In genomic region chr7:71429116-71429515, GRCh38 we compare ENCODE assay signal across 16 cellular contexts.
DNase-seq lines count a peak whose midpoint lies in the region; ATAC-seq and TF ChIP-seq lines count a peak whose summit lies in the region.
"Had no signal": no experiment of that assay in that cellular context is flagged by ENCODE, and none has a peak within 500 bp of the region (broad histone marks: within the 10 kb centered on the region; RNA-seq: fewer than 3 reads in every experiment).

No MANE protein-coding gene starts in this region.

- H3K4me1 ChIP-seq in endodermal cell (ENCODE audit: control insufficient read depth, insufficient read depth, low read length) (no peaks in the 10 kb centered on the region), mesodermal cell (ENCODE audit: control insufficient read depth, insufficient read depth, low read length, poor library complexity, severe bottlenecking) (no peaks in the 10 kb centered on the region)

- H3K4me3 ChIP-seq in endodermal cell (ENCODE audit: low read length) (no peak overlapping the region), mesodermal cell (ENCODE audit: extremely low read depth, insufficient read depth, low read length, poor library complexity, severe bottlenecking) (no peak overlapping the region)
- H3K4me3 ChIP-seq: BLaER1 treated with 17β-estradiol and CSF1 and Interleukin-3, amounts not matched to agents 10 nM and 100 nM had no signal

- H3K27me3 Mint-ChIP-seq in WTC11 (ENCODE audit: low read depth) = no peaks in the 10 kb centered on the region
- no peaks in the 10 kb centered on the region for H3K27me3 Mint-ChIP-seq in endodermal cell (ENCODE audit: insufficient read depth)
- H3K27me3 Mint-ChIP-seq: CD4-positive, alpha-beta T cell had no signal

- no peak overlapping the region for H3K9ac ChIP-seq in endodermal cell (ENCODE audit: extremely low read depth, low read length, poor library complexity, severe bottlenecking)
- H3K9ac ChIP-seq: BLaER1 treated with 17β-estradiol and CSF1 and Interleukin-3, amounts not matched to agents 10 nM and 100 nM had no signal

- peaks cover 25% of the 10 kb centered on the region for H3K4me1 Mint-ChIP-seq in WTC11
- peaks cover 21% of the 10 kb centered on the region for H3K4me1 Mint-ChIP-seq in endodermal cell

- WGBS in endodermal cell (ENCODE audit: insufficient coverage in 1 of 2, insufficient read length in 1 of 2), 2 experiments = 80 to 96% methylated on average over 1 to 2 of the region's 2 CpGs
- 64 to 70% methylated on average over 1 of the region's 2 CpGs for WGBS in mesodermal cell (ENCODE audit: insufficient coverage in 2 of 2), 2 experiments

- 0 out of 2 replicates have a peak overlapping the region, but pooled peaks have one; percentile 13 for H3K27ac Mint-ChIP-seq in WTC11
- no peak overlapping the region for H3K27ac Mint-ChIP-seq in endodermal cell
- H3K27ac Mint-ChIP-seq: CD4-positive, alpha-beta T cell; HFFc6 had no signal

- ATAC-seq in WTC11 (no peak), GM21423 (IDR thresholded peaks at IDR 0.05; ENCODE audit: unreplicated experiment) (no peak), GM19023 (IDR thresholded peaks at IDR 0.05; ENCODE audit: unreplicated experiment) (no peak), HG03442 (IDR thresholded peaks at IDR 0.05; ENCODE audit: unreplicated experiment) (no peak)

- CTCF ChIA-PET in WTC11 (lab: Charles Lee) = no interaction called here

- H3K27me3 ChIP-seq in endodermal cell (ENCODE audit: control insufficient read depth, insufficient read depth, low read length, poor library complexity, severe bottlenecking) = no peaks in the 10 kb centered on the region
- H3K27me3 ChIP-seq: BLaER1 treated with 17β-estradiol and CSF1 and Interleukin-3, amounts not matched to agents 10 nM and 100 nM had no signal

- no peak for DNase-seq in WTC11 (ENCODE audit: low spot score)
- no peak for DNase-seq in endodermal cell
- DNase-seq in NCI-H146 (lab: John Stamatoyannopoulos, UW) = no peak
- DNase-seq: ACHN; Calu3; CD4-positive, alpha-beta T cell; DMS 273 treated with DMSO at 0.1 percent for 48 hours; HCEC 1CT; HFFc6; IMR-90; KBM-7 had no signal

- H3K9me3 Mint-ChIP-seq in WTC11 (no peaks in the 10 kb centered on the region), endodermal cell (peaks cover 5% of the 10 kb centered on the region)

- H3K36me3 Mint-ChIP-seq in WTC11 (peaks cover 76% of the 10 kb centered on the region), endodermal cell (ENCODE audit: low read depth) (peaks cover 79% of the 10 kb centered on the region)

- H3K9me3 ChIP-seq in endodermal cell (ENCODE audit: control insufficient read depth, low read length) = peaks cover 15% of the 10 kb centered on the region
- H3K9me3 ChIP-seq in mesodermal cell (ENCODE audit: control insufficient read depth, low read length) = no peaks in the 10 kb centered on the region
- H3K9me3 ChIP-seq: BLaER1 treated with 17β-estradiol and CSF1 and Interleukin-3, amounts not matched to agents 10 nM and 100 nM had no signal

- peak overlapping the region; percentile 74 for H3K27ac ChIP-seq in endodermal cell (ENCODE audit: low read depth, low read length)
- H3K27ac ChIP-seq in mesodermal cell (ENCODE audit: low read depth, low read length, severe bottlenecking) = peak overlapping the region; percentile 64
- H3K27ac ChIP-seq: BLaER1 treated with 17β-estradiol and CSF1 and Interleukin-3, amounts not matched to agents 10 nM and 100 nM had no signal

- no peak for TF ChIP-seq CTCF in WTC11 (IDR thresholded peaks at IDR 0.05)
- no peak for TF ChIP-seq CTCF in endodermal cell (conservative IDR thresholded peaks at IDR 0.05)

- H3K36me3 ChIP-seq in endodermal cell (ENCODE audit: control insufficient read depth, insufficient read depth, low read length) (peaks cover 95% of the 10 kb centered on the region), mesodermal cell (ENCODE audit: control insufficient read depth, insufficient read depth, low read length) (no peaks in the 10 kb centered on the region)
- H3K36me3 ChIP-seq: BLaER1 treated with 17β-estradiol and CSF1 and Interleukin-3, amounts not matched to agents 10 nM and 100 nM had no signal

- H3K4me3 Mint-ChIP-seq in WTC11 (no peak overlapping the region), endodermal cell (no peak overlapping the region)
- H3K4me3 Mint-ChIP-seq: CD4-positive, alpha-beta T cell; HFFc6 had no signal

- POLR2A ChIA-PET in WTC11 (lab: Charles Lee) = no interaction called here

TF ChIP-seq in WTC11, 78 proteins besides CTCF, POLR2A, EP300 and RAD21:
- TF ChIP-seq TCF7 (CRISPR knock-in tag; IDR thresholded peaks at IDR 0.05; ENCODE audit: low read depth) = no peak
- TF ChIP-seq NR3C1 (CRISPR knock-in tag; conservative IDR thresholded peaks at IDR 0.05; ENCODE audit: low read depth) = no peak
- TF ChIP-seq TP53 (CRISPR knock-in tag; IDR thresholded peaks at IDR 0.05) = no peak
- TF ChIP-seq IRF1 (CRISPR knock-in tag; IDR thresholded peaks at IDR 0.05) = no peak
- TF ChIP-seq, protein P1, sequence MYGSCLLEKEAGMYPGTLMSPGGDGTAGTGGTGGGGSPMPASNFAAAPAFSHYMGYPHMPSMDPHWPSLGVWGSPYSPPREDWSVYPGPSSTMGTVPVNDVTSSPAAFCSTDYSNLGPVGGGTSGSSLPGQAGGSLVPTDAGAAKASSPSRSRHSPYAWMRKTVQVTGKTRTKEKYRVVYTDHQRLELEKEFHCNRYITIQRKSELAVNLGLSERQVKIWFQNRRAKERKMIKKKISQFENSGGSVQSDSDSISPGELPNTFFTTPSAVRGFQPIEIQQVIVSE (CRISPR knock-in tag; IDR thresholded peaks at IDR 0.05; ENCODE audit: borderline replicate concordance) = no peak
- TF ChIP-seq ZNF281 (CRISPR knock-in tag; IDR thresholded peaks at IDR 0.05) = no peak
- TF ChIP-seq, protein P2, sequence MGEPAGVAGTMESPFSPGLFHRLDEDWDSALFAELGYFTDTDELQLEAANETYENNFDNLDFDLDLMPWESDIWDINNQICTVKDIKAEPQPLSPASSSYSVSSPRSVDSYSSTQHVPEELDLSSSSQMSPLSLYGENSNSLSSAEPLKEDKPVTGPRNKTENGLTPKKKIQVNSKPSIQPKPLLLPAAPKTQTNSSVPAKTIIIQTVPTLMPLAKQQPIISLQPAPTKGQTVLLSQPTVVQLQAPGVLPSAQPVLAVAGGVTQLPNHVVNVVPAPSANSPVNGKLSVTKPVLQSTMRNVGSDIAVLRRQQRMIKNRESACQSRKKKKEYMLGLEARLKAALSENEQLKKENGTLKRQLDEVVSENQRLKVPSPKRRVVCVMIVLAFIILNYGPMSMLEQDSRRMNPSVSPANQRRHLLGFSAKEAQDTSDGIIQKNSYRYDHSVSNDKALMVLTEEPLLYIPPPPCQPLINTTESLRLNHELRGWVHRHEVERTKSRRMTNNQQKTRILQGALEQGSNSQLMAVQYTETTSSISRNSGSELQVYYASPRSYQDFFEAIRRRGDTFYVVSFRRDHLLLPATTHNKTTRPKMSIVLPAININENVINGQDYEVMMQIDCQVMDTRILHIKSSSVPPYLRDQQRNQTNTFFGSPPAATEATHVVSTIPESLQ (CRISPR knock-in tag; IDR thresholded peaks at IDR 0.05) = no peak
- no peak for TF ChIP-seq CREM (CRISPR knock-in tag; IDR thresholded peaks at IDR 0.05)
